Comparison of ENCODE assay signal across 1 cellular context in the genomic region with DNA sequence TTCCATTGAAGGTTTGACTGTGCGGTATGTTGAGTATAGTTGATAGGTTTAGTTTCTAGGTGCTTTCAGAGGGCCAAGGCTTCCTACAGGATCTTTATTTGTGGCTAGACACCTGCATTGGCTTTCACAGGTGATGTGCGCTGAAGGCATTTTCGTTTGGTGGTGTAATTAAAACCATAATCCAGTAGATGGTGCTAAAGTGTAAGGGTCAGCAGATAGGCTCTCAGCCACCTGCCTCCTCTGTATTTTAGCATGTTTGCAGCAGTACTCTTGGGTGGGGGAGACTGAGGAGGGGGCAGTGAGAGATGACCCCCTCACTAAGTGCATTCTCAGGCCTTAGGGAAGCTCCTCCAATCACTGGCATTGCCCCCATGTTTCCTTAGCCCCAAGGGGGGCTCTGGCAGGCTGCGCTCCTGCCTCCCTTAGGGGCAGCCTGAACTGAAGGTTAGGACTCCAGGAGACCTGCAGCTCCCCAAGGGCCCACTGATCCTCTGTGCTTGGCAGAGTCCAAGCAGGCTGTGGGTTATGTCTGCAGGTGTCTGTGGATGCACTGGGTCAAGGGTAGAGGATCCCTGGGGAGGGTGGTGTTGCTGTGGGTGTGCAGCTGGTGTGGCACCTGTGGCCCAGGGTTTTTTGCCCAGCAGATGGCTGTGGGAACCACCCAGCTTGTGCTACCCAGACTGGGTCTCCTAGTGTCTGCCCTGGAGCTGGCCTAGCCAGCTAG.
TF ChIP-seq lines count a peak whose summit lies in the region.

No MANE protein-coding gene starts in this region.

TF ChIP-seq in HepG2, 621 proteins besides CTCF, POLR2A, EP300 and RAD21:
- TF ChIP-seq SMC3 (IDR thresholded peaks at IDR 0.05; ENCODE audit: low read length) (peak; percentile 68; the same call in 1 of the 2 replicates), MAFK (conservative IDR thresholded peaks at IDR 0.05 in 1 of 2, IDR thresholded peaks at IDR 0.05 in 1 of 2; ENCODE audit: low read length in 2 of 2) (peak in 1 of 2 experiments; percentile 6; a peak in 1 of 4 replicates), STAG1 (CRISPR knock-in tag; IDR thresholded peaks at IDR 0.05) (peak; percentile 80), RBAK (CRISPR knock-in tag; IDR thresholded peaks at IDR 0.05) (no peak)
